8 cellular contexts compared by ENCODE assay signal in genomic region chr3:44478055-44478468, GRCh38. TPM values are rescaled to one million over a fixed set of nuclear protein-coding genes. Genes with fewer than 3 reads are reported as not detected.
A peak's percentile ranks its signal among the peaks of the same experiment; 100 is the strongest.
DNase-seq lines count a peak whose midpoint lies in the region; ATAC-seq and TF ChIP-seq lines count a peak whose summit lies in the region.

No MANE protein-coding gene starts in this region.

- H3K9me3 ChIP-seq in MG63 (no peaks in the 10 kb centered on the region), neutrophil (no peaks in the 10 kb centered on the region)
- no peaks in the 10 kb centered on the region for H3K9me3 ChIP-seq in effector memory CD4-positive, alpha-beta T cell (ENCODE audit: control insufficient read depth, low read length)

- no peaks in the 10 kb centered on the region for H3K36me3 ChIP-seq in MG63
- no peaks in the 10 kb centered on the region for H3K36me3 ChIP-seq in effector memory CD4-positive, alpha-beta T cell (ENCODE audit: control insufficient read depth, insufficient read depth, low read length)
- no peaks in the 10 kb centered on the region for H3K36me3 ChIP-seq in neutrophil

- H3K27me3 ChIP-seq in MG63 (no peaks in the 10 kb centered on the region), neutrophil (no peaks in the 10 kb centered on the region)
- H3K27me3 ChIP-seq in effector memory CD4-positive, alpha-beta T cell (replicated peaks; ENCODE audit: control insufficient read depth, insufficient read depth, low read length, poor library complexity, severe bottlenecking), result no peaks in the 10 kb centered on the region

- ATAC-seq in GM18873 (IDR thresholded peaks at IDR 0.05; ENCODE audit: low FRiP score, unreplicated experiment), result no peak
- no peak for ATAC-seq in esophagus mucosa

- H3K4me1 ChIP-seq in effector memory CD4-positive, alpha-beta T cell (ENCODE audit: control insufficient read depth, insufficient read depth, low read length, poor library complexity, severe bottlenecking), result peaks cover 5% of the 10 kb centered on the region
- peaks cover 18 to 21% of the 10 kb centered on the region in 2 experiments for H3K4me1 ChIP-seq in neutrophil (ENCODE audit: control insufficient read depth in 1 of 2, insufficient read depth in 1 of 2, low read depth in 1 of 2, low read length in 1 of 2)

- TF ChIP-seq CTCF in neutrophil (IDR thresholded peaks at IDR 0.05), result no peak

- no peak overlapping the region for H3K27ac ChIP-seq in effector memory CD4-positive, alpha-beta T cell (ENCODE audit: insufficient read depth, low read length, poor library complexity, severe bottlenecking)
- no peak overlapping the region for H3K27ac ChIP-seq in neutrophil

- in situ Hi-C loops in G401 (cut with HindIII; ENCODE audit: low sequenced_read_pairs) (no loop called here), KBM-7 (cut with MboI; ENCODE audit: low pct_unique_long_range_greater_than_20kb, low sequenced_read_pairs) (no loop called here)

- H3K4me3 ChIP-seq in MG63 (peak overlapping the region; percentile 72), neutrophil (ENCODE audit: low read depth in 1 of 2, low read length in 1 of 2) (peak overlapping the region; percentile 67 to 74)
- H3K4me3 ChIP-seq in effector memory CD4-positive, alpha-beta T cell (ENCODE audit: insufficient read depth, low read depth, low read length, poor library complexity, severe bottlenecking), result peak overlapping the region; percentile 83

- peak; percentile 52 for DNase-seq in G401 (ENCODE audit: low spot score)
- DNase-seq in MG63, result no peak
- no peak for DNase-seq in effector memory CD4-positive, alpha-beta T cell
- no peak for DNase-seq in NCI-H526 (lab: John Stamatoyannopoulos, UW)
- no peak for DNase-seq in KBM-7

RNA-seq across cellular contexts. Expression of gene ZNF445, which starts 0.6 kb away (rescaled TPM):
- 6.9 and 7.4 TPM in 2 replicates for total RNA-seq in G401 (2014; rRNA removed; shearing (Covaris generic))
- total RNA-seq in MG63 (2014; rRNA removed; shearing (Covaris generic); ENCODE audit: low replicate concordance), result 3.9 and 6.0 TPM in 2 replicates
- total RNA-seq in esophagus mucosa, result 5.8 TPM
